In genomic region chr1:15526021-15526489, GRCh38 we compare ENCODE assay signal across 8 cellular contexts. TPM values are rescaled to one million over a fixed set of nuclear protein-coding genes. Genes with fewer than 3 reads are reported as not detected.
DNase-seq lines count a peak whose midpoint lies in the region; ATAC-seq and TF ChIP-seq lines count a peak whose summit lies in the region.

No MANE protein-coding gene starts in this region.

- peak overlapping the region; percentile 83 for H3K4me3 Mint-ChIP-seq in GM23338
- H3K4me3 Mint-ChIP-seq in T-helper 1 cell treated with Interleukin-12 subunit alpha and Interleukin-12 subunit beta and Interleukin-4 antibody, amounts not matched to agents 30 μg/mL and 1 μg/mL, for 36 hours, result peak overlapping the region; percentile 86

- H3K4me3 ChIP-seq in GM23338, result peak overlapping the region; percentile 73
- peak overlapping the region; percentile 70 for H3K4me3 ChIP-seq in fibroblast of the aortic adventitia (ENCODE audit: low read depth, low read length)
- peak overlapping the region; percentile 89 for H3K4me3 ChIP-seq in skeletal muscle satellite cell (ENCODE audit: low read length)

- H3K27me3 Mint-ChIP-seq in GM23338 (ENCODE audit: insufficient read depth, low read depth, poor library complexity), result peaks cover 7% of the 10 kb centered on the region
- no peaks in the 10 kb centered on the region for H3K27me3 Mint-ChIP-seq in T-helper 1 cell treated with Interleukin-12 subunit alpha and Interleukin-12 subunit beta and Interleukin-4 antibody, amounts not matched to agents 30 μg/mL and 1 μg/mL, for 36 hours (ENCODE audit: low read depth)

- H3K4me1 Mint-ChIP-seq in GM23338, result peaks cover 39% of the 10 kb centered on the region
- H3K4me1 Mint-ChIP-seq in T-helper 1 cell treated with Interleukin-12 subunit alpha and Interleukin-12 subunit beta and Interleukin-4 antibody, amounts not matched to agents 30 μg/mL and 1 μg/mL, for 36 hours (ENCODE audit: low read depth), result peaks cover 45% of the 10 kb centered on the region

- ATAC-seq in GM23338, result no peak
- no peak for ATAC-seq in GM21367 (IDR thresholded peaks at IDR 0.05; ENCODE audit: unreplicated experiment)
- no peak for ATAC-seq in GM19023 (IDR thresholded peaks at IDR 0.05; ENCODE audit: unreplicated experiment)

- H3K4me1 ChIP-seq in GM23338 (ENCODE audit: insufficient read depth) (peaks cover 15% of the 10 kb centered on the region), skeletal muscle satellite cell (ENCODE audit: control insufficient read depth, insufficient read depth, low read length) (peaks cover 17% of the 10 kb centered on the region)

- no peaks in the 10 kb centered on the region for H3K36me3 ChIP-seq in GM23338 (ENCODE audit: insufficient read depth)
- H3K36me3 ChIP-seq in skeletal muscle satellite cell (ENCODE audit: insufficient read depth, low read length), result no peaks in the 10 kb centered on the region

- H2AFZ ChIP-seq in GM23338, result no peak overlapping the region

- TF ChIP-seq CTCF in GM23338 (conservative IDR thresholded peaks at IDR 0.05; ENCODE audit: low read depth in 2 of 2), result no peak
- TF ChIP-seq CTCF in fibroblast of the aortic adventitia (IDR thresholded peaks at IDR 0.05; ENCODE audit: insufficient read depth, low read length), result no peak

- peak overlapping the region; percentile 82 for H3K27ac Mint-ChIP-seq in GM23338
- H3K27ac Mint-ChIP-seq in T-helper 1 cell treated with Interleukin-12 subunit alpha and Interleukin-12 subunit beta and Interleukin-4 antibody, amounts not matched to agents 30 μg/mL and 1 μg/mL, for 36 hours, result peak overlapping the region; percentile 100

- H3K9ac ChIP-seq in skeletal muscle satellite cell (ENCODE audit: low read depth, low read length), result peak overlapping the region; percentile 63

- peaks cover 44% of the 10 kb centered on the region for H3K79me2 ChIP-seq in GM23338 (replicated peaks; ENCODE audit: insufficient read depth)

- H3K36me3 Mint-ChIP-seq in GM23338 (ENCODE audit: low read depth), result no peaks in the 10 kb centered on the region
- H3K36me3 Mint-ChIP-seq in T-helper 1 cell treated with Interleukin-12 subunit alpha and Interleukin-12 subunit beta and Interleukin-4 antibody, amounts not matched to agents 30 μg/mL and 1 μg/mL, for 36 hours (ENCODE audit: low read depth), result peaks cover 10% of the 10 kb centered on the region

- no peaks in the 10 kb centered on the region for H3F3A ChIP-seq in GM23338 (replicated peaks; ENCODE audit: low read depth)

- no peaks in the 10 kb centered on the region for H3K9me2 ChIP-seq in GM23338 (ENCODE audit: insufficient read depth)

- no peaks in the 10 kb centered on the region for H3K9me3 Mint-ChIP-seq in GM23338
- no peaks in the 10 kb centered on the region for H3K9me3 Mint-ChIP-seq in T-helper 1 cell treated with Interleukin-12 subunit alpha and Interleukin-12 subunit beta and Interleukin-4 antibody, amounts not matched to agents 30 μg/mL and 1 μg/mL, for 36 hours

- no peaks in the 10 kb centered on the region for H3K9me3 ChIP-seq in skeletal muscle satellite cell (replicated peaks; ENCODE audit: low read length)

- 0 out of 2 replicates have a peak overlapping the region, but pooled peaks have one; percentile 2 for H3K27ac ChIP-seq in GM23338 (ENCODE audit: low read depth)

- DNase-seq in GM23338 (ENCODE audit: low spot score) (peak; percentile 45), fibroblast of the aortic adventitia (ENCODE audit: low read depth) (no peak), cerebellar nuclear complex (lab: John Stamatoyannopoulos, UW) (no peak), HPDE6-E6E7 (ENCODE audit: extremely low spot score) (no peak)

- H3K4me2 ChIP-seq in GM23338 (peak overlapping the region; percentile 81), skeletal muscle satellite cell (ENCODE audit: low read length) (peak overlapping the region; percentile 81)

- peaks cover 6% of the 10 kb centered on the region; the same call in 1 of the 2 replicates for H4K20me1 ChIP-seq in GM23338 (replicated peaks; ENCODE audit: insufficient read depth)

- H3K27me3 ChIP-seq in GM23338 (ENCODE audit: insufficient read depth) (no peaks in the 10 kb centered on the region), skeletal muscle satellite cell (ENCODE audit: control insufficient read depth, insufficient read depth, low read length) (no peaks in the 10 kb centered on the region)

TF ChIP-seq in GM23338, 12 proteins besides CTCF, POLR2A, EP300 and RAD21 (continues in another document):
- no peak for TF ChIP-seq ZNF114 (CRISPR knock-in tag; IDR thresholded peaks at IDR 0.05)
- TF ChIP-seq JUNB (IDR thresholded peaks at IDR 0.05; ENCODE audit: unreplicated experiment), result no peak
- TF ChIP-seq POLR2AphosphoS5 (IDR thresholded peaks at IDR 0.05; ENCODE audit: low read depth), result no peak
- no peak for TF ChIP-seq CREB1 (CRISPR knock-in tag; IDR thresholded peaks at IDR 0.05; ENCODE audit: low read depth)
- no peak for TF ChIP-seq ZNF462 (CRISPR knock-in tag; IDR thresholded peaks at IDR 0.05)

RNA-seq across cellular contexts. Expression of gene DNAJC16, which starts 0.6 kb away (rescaled TPM):
- 18.0 and 20.9 TPM in 2 replicates for total RNA-seq in GM23338 (2014; rRNA removed; shearing (Covaris generic))
- 6.3 and 7.2 TPM in 2 replicates for polyA plus RNA-seq in GM23338 (2016; fragmentation: Nextera tagmentation; extraction: Ambion mirVana)
- 8.6 and 20.0 TPM in 2 replicates for total RNA-seq in fibroblast of the aortic adventitia (ENCODE audit: low replicate concordance)
- total RNA-seq in skeletal muscle satellite cell (2012; rRNA removed), result 13.1 and 14.2 TPM in 2 replicates

RNA-seq across cellular contexts. Expression of gene CASP9, which starts 2.0 kb away (rescaled TPM):
- total RNA-seq in GM23338 (2014; rRNA removed; shearing (Covaris generic)), result 25.0 and 26.1 TPM in 2 replicates
- 7.7 and 9.2 TPM in 2 replicates for polyA plus RNA-seq in GM23338 (2016; fragmentation: Nextera tagmentation; extraction: Ambion mirVana)
- 5.2 and 7.1 TPM in 2 replicates for total RNA-seq in fibroblast of the aortic adventitia (ENCODE audit: low replicate concordance)
- 5.1 and 6.1 TPM in 2 replicates for total RNA-seq in skeletal muscle satellite cell (2012; rRNA removed)

RNA-seq across cellular contexts. Expression of gene CELA2B, which starts 50.2 kb away (rescaled TPM):
- not detected in 2 replicates for total RNA-seq in GM23338 (2014; rRNA removed; shearing (Covaris generic))
- not detected in 2 replicates for polyA plus RNA-seq in GM23338 (2016; fragmentation: Nextera tagmentation; extraction: Ambion mirVana)
- not detected in 2 replicates for total RNA-seq in fibroblast of the aortic adventitia (ENCODE audit: low replicate concordance)
- total RNA-seq in skeletal muscle satellite cell (2012; rRNA removed), result not detected in 2 replicates

RNA-seq across cellular contexts. Expression of gene AGMAT, which starts 58.8 kb away (rescaled TPM):
- 3.8 and 7.4 TPM in 2 replicates for total RNA-seq in GM23338 (2014; rRNA removed; shearing (Covaris generic))
- polyA plus RNA-seq in GM23338 (2016; fragmentation: Nextera tagmentation; extraction: Ambion mirVana), result 1.8 and 2.3 TPM in 2 replicates
- 0.16 and 1.4 TPM in 2 replicates for total RNA-seq in fibroblast of the aortic adventitia (ENCODE audit: low replicate concordance)
- 1.1 and 1.5 TPM in 2 replicates for total RNA-seq in skeletal muscle satellite cell (2012; rRNA removed)
